In genomic region chr18:10051877-10052631, GRCh38 we compare ENCODE assay signal across 9 cellular contexts.
DNase-seq lines count a peak whose midpoint lies in the region; ATAC-seq, FAIRE-seq and TF ChIP-seq lines count a peak whose summit lies in the region.
"Had no signal": no experiment of that assay in that cellular context is flagged by ENCODE, and none has a peak within 500 bp of the region (broad histone marks: within the 10 kb centered on the region; RNA-seq: fewer than 3 reads in every experiment).

No MANE protein-coding gene starts in this region.

- peak overlapping the region in 1 of 2 donors; percentile 39 for H3K27ac ChIP-seq in left lung
- peak overlapping the region; percentile 68 to 80 (median 70) for H3K27ac ChIP-seq in transverse colon

- TF ChIP-seq EP300 in transverse colon (IDR thresholded peaks at IDR 0.05; ENCODE audit: low read depth): no peak

- no peaks in the 10 kb centered on the region for H3K9me3 ChIP-seq in left lung
- no peaks in the 10 kb centered on the region for H3K9me3 ChIP-seq in transverse colon

- TF ChIP-seq CTCF in left lung (IDR thresholded peaks at IDR 0.05): no peak
- no peak for TF ChIP-seq CTCF in transverse colon (IDR thresholded peaks at IDR 0.05)

- H3K36me3 ChIP-seq in left lung: no peaks in the 10 kb centered on the region
- H3K36me3 ChIP-seq in transverse colon: no peaks in the 10 kb centered on the region

- no peak for TF ChIP-seq POLR2A in transverse colon (IDR thresholded peaks at IDR 0.05)

- intact Hi-C loops in left lung (cut with DNase I) (no loop called here), transverse colon (cut with DNase I; ENCODE audit: low total_unique reads) (no loop called here)

- ATAC-seq in left lung: peak; percentile 65

- no peak for FAIRE-seq in GM19239 (lab: Jason Lieb, UNC)

- no peak overlapping the region for H3K4me3 ChIP-seq in left lung
- no peak overlapping the region for H3K4me3 ChIP-seq in transverse colon

- peak; percentile 79 for DNase-seq in NCI-H2196 (lab: John Stamatoyannopoulos, UW; ENCODE audit: unreplicated experiment)
- peak; percentile 45 for DNase-seq in dermis blood vessel endothelial cell
- DNase-seq in left lung: no peak
- DNase-seq in transverse colon: peak; percentile 54
- DNase-seq in GM19239 (ENCODE audit: insufficient read length, low spot score): no peak
- no peak for DNase-seq in NCI-H187 (lab: John Stamatoyannopoulos, UW)
- no peak for DNase-seq in stimulated activated CD4-positive, alpha-beta T cell treated with anti-CD3 and anti-CD28 coated beads, Interleukin-2, amount 100 ng/mL, for 24 hours
- DNase-seq: activated CD8-positive, alpha-beta memory T cell treated with anti-CD3 and anti-CD28 coated beads, Interleukin-2, amount 50 U/mL, for 48 hours; stimulated activated naive CD4-positive, alpha-beta T cell had no signal

- H3K27me3 ChIP-seq in left lung (no peaks in the 10 kb centered on the region), transverse colon (no peaks in the 10 kb centered on the region)

- in situ Hi-C loops in transverse colon (cut with MboI; ENCODE audit: low pct_ligation_motif_present in 1 of 4, low pct_unique_long_range_greater_than_20kb in 1 of 4, low sequenced_read_pairs in 3 of 4): no loop called here

- peaks cover 2 to 34% of the 10 kb centered on the region in 2 donors for H3K4me1 ChIP-seq in left lung
- H3K4me1 ChIP-seq in transverse colon: peaks cover 0 to 19% (median 0%) of the 10 kb centered on the region in 4 donors

- 40 to 47% methylated on average over 8 of the region's 8 CpGs for WGBS in transverse colon (ENCODE audit: low coverage in 1 of 2), 2 donors

Comparison
In these comparisons a context has a peak if more than half of its experiments do, and no peak if none do; other contexts are left out.
1. DNase-seq: peak in NCI-H2196 (single experiment), dermis blood vessel endothelial cell (single experiment) and transverse colon (single experiment); none in left lung (0 of 2), GM19239 (single experiment), NCI-H187 (0 of 2) and stimulated activated CD4-positive, alpha-beta T cell treated with anti-CD3 and anti-CD28 coated beads, Interleukin-2, amount 100 ng/mL, for 24 hours (0 of 2).